Comparison of ENCODE assay signal across 16 cellular contexts in genomic region chr9:138082918-138083636, GRCh38.
A peak's percentile ranks its signal among the peaks of the same experiment; 100 is the strongest.
DNase-seq lines count a peak whose midpoint lies in the region; ATAC-seq and TF ChIP-seq lines count a peak whose summit lies in the region.
"Had no signal": no experiment of that assay in that cellular context is flagged by ENCODE, and none has a peak within 500 bp of the region (broad histone marks: within the 10 kb centered on the region; RNA-seq: fewer than 3 reads in every experiment).

No MANE protein-coding gene starts in this region.

- no peak overlapping the region for H3K27ac Mint-ChIP-seq in activated B cell treated with CpG ODN at 0.5 μM for 24 hours
- H3K27ac Mint-ChIP-seq: CD4-positive, alpha-beta T cell; GM23338 had no signal

- peaks cover 15% of the 10 kb centered on the region for H3K9me3 ChIP-seq in lower lobe of right lung
- peaks cover 7% of the 10 kb centered on the region for H3K9me3 ChIP-seq in upper lobe of right lung

- H3K4me1 Mint-ChIP-seq in activated B cell treated with CpG ODN at 0.5 μM for 24 hours, result no peaks in the 10 kb centered on the region
- H3K4me1 Mint-ChIP-seq: GM23338 had no signal

- H3K4me1 ChIP-seq in lower lobe of right lung (no peaks in the 10 kb centered on the region), upper lobe of right lung (no peaks in the 10 kb centered on the region)

- H3K4me3 ChIP-seq in lower lobe of right lung, result no peak overlapping the region
- no peak overlapping the region for H3K4me3 ChIP-seq in upper lobe of right lung
- H3K4me3 ChIP-seq: GM23338 had no signal

- no peaks in the 10 kb centered on the region for H3K36me3 ChIP-seq in lower lobe of right lung
- H3K36me3 ChIP-seq in upper lobe of right lung, result no peaks in the 10 kb centered on the region

- POLR2A ChIA-PET in activated B cell treated with CpG ODN at 0.5 μM for 24 hours (lab: Charles Lee), result no interaction called here

- peak; percentile 8 for DNase-seq in left ventricle myocardium superior
- DNase-seq in left cardiac atrium, result no peak
- peak; percentile 3 for DNase-seq in activated B cell treated with CpG ODN at 0.5 μM for 24 hours
- peak; percentile 19 for DNase-seq in lower lobe of right lung
- peak; percentile 33 for DNase-seq in upper lobe of right lung
- no peak for DNase-seq in NCI-H1417 treated with DMSO at 0.1 percent for 48 hours (lab: John Stamatoyannopoulos, UW)
- DNase-seq: ACHN, DMS79 treated with DMSO at 0.1 percent for 48 hours, GDM1, IMR-90, Kasumi-1, NCI-H1930, NCI-H2171 had no signal

- no peak for TF ChIP-seq CTCF in activated B cell treated with CpG ODN at 0.5 μM for 24 hours (IDR thresholded peaks at IDR 0.05)
- no peak for TF ChIP-seq CTCF in lower lobe of right lung (IDR thresholded peaks at IDR 0.05)
- no peak for TF ChIP-seq CTCF in upper lobe of right lung (IDR thresholded peaks at IDR 0.05)

- peaks cover 19% of the 10 kb centered on the region for H3K9me3 Mint-ChIP-seq in activated B cell treated with CpG ODN at 0.5 μM for 24 hours

- ATAC-seq in left ventricle myocardium superior (no peak), left cardiac atrium (no peak), activated B cell treated with CpG ODN at 0.5 μM for 24 hours (ENCODE audit: low read depth) (no peak), lower lobe of right lung (no peak), upper lobe of right lung (no peak), GM18520 (IDR thresholded peaks at IDR 0.05; ENCODE audit: unreplicated experiment) (no peak)
- ATAC-seq: GM23338 had no signal

- H3K4me3 Mint-ChIP-seq in activated B cell treated with CpG ODN at 0.5 μM for 24 hours, result no peak overlapping the region
- H3K4me3 Mint-ChIP-seq: CD4-positive, alpha-beta T cell; GM23338 had no signal

- intact Hi-C loops in left ventricle myocardium superior (cut with micrococcal nuclease), result no loop called here
- intact Hi-C loops in left cardiac atrium (cut with DNase I), result no loop called here
- intact Hi-C loops in activated B cell treated with CpG ODN at 0.5 μM for 24 hours (cut with micrococcal nuclease), result no loop called here
- intact Hi-C loops in lower lobe of right lung (cut with DNase I), result no loop called here
- intact Hi-C loops in upper lobe of right lung (cut with DNase I), result no loop called here

- no peak overlapping the region for H3K27ac ChIP-seq in lower lobe of right lung
- no peak overlapping the region for H3K27ac ChIP-seq in upper lobe of right lung

- CTCF ChIA-PET in activated B cell treated with CpG ODN at 0.5 μM for 24 hours (lab: Charles Lee), result no interaction called here

- no peaks in the 10 kb centered on the region for H3K27me3 ChIP-seq in lower lobe of right lung (ENCODE audit: low read depth)
- no peaks in the 10 kb centered on the region for H3K27me3 ChIP-seq in upper lobe of right lung

- peaks cover 36% of the 10 kb centered on the region for H3K27me3 Mint-ChIP-seq in activated B cell treated with CpG ODN at 0.5 μM for 24 hours

- H3K36me3 Mint-ChIP-seq in activated B cell treated with CpG ODN at 0.5 μM for 24 hours (ENCODE audit: low read depth), result peaks cover 2% of the 10 kb centered on the region

Comparison
In these comparisons a context has a peak if more than half of its experiments do, and no peak if none do; other contexts are left out.
1. DNase-seq: peak in left ventricle myocardium superior (single experiment), activated B cell treated with CpG ODN at 0.5 μM for 24 hours (single experiment), lower lobe of right lung (single experiment) and upper lobe of right lung (single experiment); none in left cardiac atrium (single experiment) and NCI-H1417 treated with DMSO at 0.1 percent for 48 hours (single experiment).